ENCODE assay signal across 13 cellular contexts in genomic region chr3:127655641-127656040, GRCh38. TPM values are rescaled to one million over a fixed set of nuclear protein-coding genes. Genes with fewer than 3 reads are reported as not detected.
A peak's percentile ranks its signal among the peaks of the same experiment; 100 is the strongest.
DNase-seq lines count a peak whose midpoint lies in the region; ATAC-seq and TF ChIP-seq lines count a peak whose summit lies in the region.
"Had no signal": no experiment of that assay in that cellular context is flagged by ENCODE, and none has a peak within 500 bp of the region (broad histone marks: within the 10 kb centered on the region; RNA-seq: fewer than 3 reads in every experiment).

No MANE protein-coding gene starts in this region.

- H3K4me3 ChIP-seq in GM23338 (no peak overlapping the region), fibroblast of pulmonary artery (replicated peaks; ENCODE audit: low read depth, low read length) (no peak overlapping the region)
- H3K4me3 ChIP-seq: SK-N-MC had no signal

- H3K27ac ChIP-seq in GM23338 (ENCODE audit: low read depth), result 0 out of 2 replicates have a peak overlapping the region, but pooled peaks have one; percentile 50
- H3K27ac ChIP-seq: SK-N-MC had no signal

- peaks cover 3% of the 10 kb centered on the region; the same call in 1 of the 3 replicates for H3K36me3 Mint-ChIP-seq in GM23338 (ENCODE audit: low read depth)
- peaks cover 0 to 1% of the 10 kb centered on the region in 2 donors for H3K36me3 Mint-ChIP-seq in stimulated activated naive B cell treated with anti-CD40 and anti-IgM and Interleukin-4, amounts not matched to agents 10 μg/mL and 1 μg/mL and 100 μg/mL, for 72 hours

- no peaks in the 10 kb centered on the region for H4K20me1 ChIP-seq in GM23338 (replicated peaks; ENCODE audit: insufficient read depth)

- no peaks in the 10 kb centered on the region for H3K27me3 Mint-ChIP-seq in GM23338 (ENCODE audit: insufficient read depth, low read depth, poor library complexity)
- H3K27me3 Mint-ChIP-seq in stimulated activated naive B cell treated with anti-CD40 and anti-IgM and Interleukin-4, amounts not matched to agents 10 μg/mL and 1 μg/mL and 100 μg/mL, for 72 hours, result peaks cover 0 to 4% of the 10 kb centered on the region in 2 donors

- H3K27me3 ChIP-seq in GM23338 (ENCODE audit: insufficient read depth), result no peaks in the 10 kb centered on the region

- no peak overlapping the region for H3K4me2 ChIP-seq in GM23338

- H3K4me1 ChIP-seq in GM23338 (ENCODE audit: insufficient read depth), result no peaks in the 10 kb centered on the region; the same call in 1 of the 2 replicates

- H3K4me3 Mint-ChIP-seq in GM23338, result no peak overlapping the region
- H3K4me3 Mint-ChIP-seq in stimulated activated naive B cell treated with anti-CD40 and anti-IgM and Interleukin-4, amounts not matched to agents 10 μg/mL and 1 μg/mL and 100 μg/mL, for 72 hours, result no peak overlapping the region

- H3F3A ChIP-seq in GM23338 (replicated peaks; ENCODE audit: low read depth), result no peaks in the 10 kb centered on the region

- H3K9me3 Mint-ChIP-seq in GM23338, result no peaks in the 10 kb centered on the region
- no peaks in the 10 kb centered on the region for H3K9me3 Mint-ChIP-seq in stimulated activated naive B cell treated with anti-CD40 and anti-IgM and Interleukin-4, amounts not matched to agents 10 μg/mL and 1 μg/mL and 100 μg/mL, for 72 hours

- ATAC-seq in GM23338 (no peak), SK-N-SH treated with all-trans-retinoic acid at 6 μM for 48 hours (peak; percentile 61), GM19463 (IDR thresholded peaks at IDR 0.05; ENCODE audit: unreplicated experiment) (no peak)
- no peak for ATAC-seq in stimulated activated naive B cell treated with anti-CD40 and anti-IgM and Interleukin-4, amounts not matched to agents 10 μg/mL and 1 μg/mL and 100 μg/mL, for 72 hours (replicated peaks)

- H3K9me2 ChIP-seq in GM23338 (ENCODE audit: insufficient read depth), result no peaks in the 10 kb centered on the region

- H3K27ac Mint-ChIP-seq in GM23338, result peak overlapping the region; percentile 53
- H3K27ac Mint-ChIP-seq in stimulated activated naive B cell treated with anti-CD40 and anti-IgM and Interleukin-4, amounts not matched to agents 10 μg/mL and 1 μg/mL and 100 μg/mL, for 72 hours, result peak overlapping the region; percentile 38

- no peaks in the 10 kb centered on the region for H3K79me2 ChIP-seq in GM23338 (replicated peaks; ENCODE audit: insufficient read depth)

- no peak for TF ChIP-seq CTCF in GM23338 (conservative IDR thresholded peaks at IDR 0.05; ENCODE audit: low read depth in 2 of 2)
- no peak for TF ChIP-seq CTCF in fibroblast of pulmonary artery (IDR thresholded peaks at IDR 0.05; ENCODE audit: low read length, missing control alignments)

- H2AFZ ChIP-seq in GM23338, result no peak overlapping the region

- DNase-seq in GM23338 (ENCODE audit: low spot score) (no peak), fibroblast of pulmonary artery (ENCODE audit: low read depth) (peak; percentile 41), D341Med (ENCODE audit: low spot score) (no peak)
- DNase-seq in stimulated activated naive B cell treated with anti-CD40 and anti-IgM and Interleukin-4, amounts not matched to agents 10 μg/mL and 1 μg/mL and 100 μg/mL, for 72 hours, result no peak
- no peak for DNase-seq in stimulated activated CD8-positive, alpha-beta memory T cell treated with anti-CD3 and anti-CD28 coated beads, Interleukin-4, amount 100 ng/mL, for 48 hours
- DNase-seq in activated CD4-positive, alpha-beta T cell treated with anti-CD3 and anti-CD28 coated beads for 4 hours, result no peak
- DNase-seq: activated naive CD4-positive, alpha-beta T cell; DMS53; effector CD4-positive, alpha-beta T cell; NCI-H524 had no signal

- no peaks in the 10 kb centered on the region; the same call in 2 of the 3 replicates for H3K4me1 Mint-ChIP-seq in GM23338
- H3K4me1 Mint-ChIP-seq in stimulated activated naive B cell treated with anti-CD40 and anti-IgM and Interleukin-4, amounts not matched to agents 10 μg/mL and 1 μg/mL and 100 μg/mL, for 72 hours, result peaks cover 0 to 5% of the 10 kb centered on the region in 2 donors

- H3K36me3 ChIP-seq in GM23338 (ENCODE audit: insufficient read depth), result no peaks in the 10 kb centered on the region; the same call in 1 of the 2 replicates

TF ChIP-seq in GM23338, 12 proteins besides CTCF, POLR2A, EP300 and RAD21:
- TF ChIP-seq REST (IDR thresholded peaks at IDR 0.05; ENCODE audit: unreplicated experiment) (no peak), STAT1 (IDR thresholded peaks at IDR 0.05; ENCODE audit: unreplicated experiment) (no peak)
- TF ChIP-seq, protein P1, sequence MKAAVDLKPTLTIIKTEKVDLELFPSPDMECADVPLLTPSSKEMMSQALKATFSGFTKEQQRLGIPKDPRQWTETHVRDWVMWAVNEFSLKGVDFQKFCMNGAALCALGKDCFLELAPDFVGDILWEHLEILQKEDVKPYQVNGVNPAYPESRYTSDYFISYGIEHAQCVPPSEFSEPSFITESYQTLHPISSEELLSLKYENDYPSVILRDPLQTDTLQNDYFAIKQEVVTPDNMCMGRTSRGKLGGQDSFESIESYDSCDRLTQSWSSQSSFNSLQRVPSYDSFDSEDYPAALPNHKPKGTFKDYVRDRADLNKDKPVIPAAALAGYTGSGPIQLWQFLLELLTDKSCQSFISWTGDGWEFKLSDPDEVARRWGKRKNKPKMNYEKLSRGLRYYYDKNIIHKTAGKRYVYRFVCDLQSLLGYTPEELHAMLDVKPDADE (IDR thresholded peaks at IDR 0.05), result no peak

TF ChIP-seq in SK-N-SH treated with all-trans-retinoic acid at 6 μM for 48 hours, 23 proteins besides CTCF, POLR2A, EP300 and RAD21:
- TF ChIP-seq GLIS3 (CRISPR knock-in tag; IDR thresholded peaks at IDR 0.05) (no peak), CREB5 (CRISPR knock-in tag; IDR thresholded peaks at IDR 0.05; ENCODE audit: low read depth) (no peak), ESRRG (CRISPR knock-in tag; IDR thresholded peaks at IDR 0.05) (no peak), TCF4 (CRISPR knock-in tag; IDR thresholded peaks at IDR 0.05; ENCODE audit: borderline replicate concordance) (no peak), OSR1 (CRISPR knock-in tag; IDR thresholded peaks at IDR 0.05) (no peak), CSRNP3 (CRISPR knock-in tag; IDR thresholded peaks at IDR 0.05) (no peak)
- TF ChIP-seq, protein P2, sequence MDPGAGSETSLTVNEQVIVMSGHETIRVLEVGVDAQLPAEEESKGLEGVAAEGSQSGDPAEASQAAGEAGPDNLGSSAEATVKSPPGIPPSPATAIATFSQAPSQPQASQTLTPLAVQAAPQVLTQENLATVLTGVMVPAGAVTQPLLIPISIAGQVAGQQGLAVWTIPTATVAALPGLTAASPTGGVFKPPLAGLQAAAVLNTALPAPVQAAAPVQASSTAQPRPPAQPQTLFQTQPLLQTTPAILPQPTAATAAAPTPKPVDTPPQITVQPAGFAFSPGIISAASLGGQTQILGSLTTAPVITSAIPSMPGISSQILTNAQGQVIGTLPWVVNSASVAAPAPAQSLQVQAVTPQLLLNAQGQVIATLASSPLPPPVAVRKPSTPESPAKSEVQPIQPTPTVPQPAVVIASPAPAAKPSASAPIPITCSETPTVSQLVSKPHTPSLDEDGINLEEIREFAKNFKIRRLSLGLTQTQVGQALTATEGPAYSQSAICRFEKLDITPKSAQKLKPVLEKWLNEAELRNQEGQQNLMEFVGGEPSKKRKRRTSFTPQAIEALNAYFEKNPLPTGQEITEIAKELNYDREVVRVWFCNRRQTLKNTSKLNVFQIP (CRISPR knock-in tag; IDR thresholded peaks at IDR 0.05; ENCODE audit: borderline replicate concordance, low read depth), result no peak

RNA-seq across cellular contexts. Expression of gene ABTB1, which starts 17.1 kb away (rescaled TPM):
- total RNA-seq in GM23338 (2014; rRNA removed; shearing (Covaris generic)), result 5.0 and 5.7 TPM in 2 replicates
- 3.7 TPM in 2 replicates for polyA plus RNA-seq in GM23338 (2016; fragmentation: Nextera tagmentation; extraction: Ambion mirVana)

RNA-seq across cellular contexts. Expression of gene PODXL2, which starts 26.7 kb away (rescaled TPM):
- 51.0 and 57.6 TPM in 2 replicates for total RNA-seq in GM23338 (2014; rRNA removed; shearing (Covaris generic))
- polyA plus RNA-seq in GM23338 (2016; fragmentation: Nextera tagmentation; extraction: Ambion mirVana), result 18.4 and 19.1 TPM in 2 replicates

RNA-seq across cellular contexts. Expression of gene MCM2, which starts 57.4 kb away (rescaled TPM):
- total RNA-seq in GM23338 (2014; rRNA removed; shearing (Covaris generic)), result 184 and 235 TPM in 2 replicates
- polyA plus RNA-seq in GM23338 (2016; fragmentation: Nextera tagmentation; extraction: Ambion mirVana), result 27.4 and 32.8 TPM in 2 replicates
